9 cellular contexts compared by ENCODE assay signal in the genomic region with DNA sequence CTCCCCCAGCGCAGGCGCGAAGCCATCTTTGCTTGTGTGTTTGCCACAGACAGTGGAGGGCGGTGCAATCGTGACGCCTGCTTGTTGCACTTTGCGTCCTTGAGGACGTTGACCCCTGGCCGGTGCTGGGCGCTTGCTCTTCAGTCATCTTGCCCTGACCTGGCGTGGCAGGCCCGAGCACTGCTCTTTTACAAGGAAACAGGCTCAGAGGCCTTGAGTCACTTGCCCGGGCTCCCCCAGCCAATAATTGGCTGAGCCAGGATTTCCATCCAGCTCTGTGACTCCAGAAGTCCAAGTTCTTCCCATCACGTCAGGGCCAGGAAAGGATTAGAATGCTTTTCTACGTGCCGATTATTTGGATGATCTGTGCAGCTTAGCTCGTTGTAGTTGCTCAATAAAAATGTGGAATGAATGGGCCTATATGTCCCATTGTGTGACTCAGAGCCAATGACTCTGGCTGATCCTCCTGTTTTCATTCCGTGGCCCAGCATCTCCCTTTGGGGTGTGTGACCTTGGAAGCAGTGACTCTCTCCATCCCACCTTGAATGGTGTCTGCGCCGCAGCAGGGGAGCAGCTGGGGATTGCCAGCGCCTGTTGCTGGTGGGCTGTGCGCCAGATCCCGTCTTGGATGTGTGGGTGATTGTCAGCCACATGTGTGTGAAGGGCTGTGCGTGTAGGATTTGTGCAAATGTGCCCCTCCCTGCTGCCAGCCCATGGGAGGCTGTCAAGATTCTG.
A peak's percentile ranks its signal among the peaks of the same experiment; 100 is the strongest.
DNase-seq lines count a peak whose midpoint lies in the region; ATAC-seq and TF ChIP-seq lines count a peak whose summit lies in the region.
"Had no signal": no experiment of that assay in that cellular context is flagged by ENCODE, and none has a peak within 500 bp of the region (broad histone marks: within the 10 kb centered on the region; RNA-seq: fewer than 3 reads in every experiment).

No MANE protein-coding gene starts in this region.

- no peaks in the 10 kb centered on the region for H3K27me3 ChIP-seq in MM.1S (replicated peaks; ENCODE audit: insufficient read depth, low read length)

- H4K20me1 ChIP-seq in MM.1S (ENCODE audit: insufficient read depth, low read length), result no peaks in the 10 kb centered on the region

- H3F3A ChIP-seq in MM.1S (ENCODE audit: insufficient read depth, low read length), result 0 out of 2 replicates have a peak, but pooled peaks cover 5% of the 10 kb centered on the region

- peak; percentile 5; the same call in 1 of the 2 replicates for TF ChIP-seq CTCF in AG10803 (conservative IDR thresholded peaks at IDR 0.05; ENCODE audit: low read length)
- no peak for TF ChIP-seq CTCF in MM.1S (IDR thresholded peaks at IDR 0.05; ENCODE audit: low read length)

- peak overlapping the region; percentile 12; the same call in 1 of the 2 replicates for H3K4me3 ChIP-seq in AG10803 (ENCODE audit: low read length)
- H3K4me3 ChIP-seq in MM.1S (ENCODE audit: low read length), result no peak overlapping the region

- H3K4me2 ChIP-seq in MM.1S (ENCODE audit: low read depth, low read length), result no peak overlapping the region

- H2AFZ ChIP-seq in MM.1S (ENCODE audit: low read length), result no peak overlapping the region
- H2AFZ ChIP-seq: parathyroid adenoma had no signal

- peaks cover 84% of the 10 kb centered on the region for H3K79me2 ChIP-seq in MM.1S (ENCODE audit: low read length)

- H3K27ac ChIP-seq in MM.1S (ENCODE audit: low read length), result no peak overlapping the region
- H3K27ac ChIP-seq: parathyroid adenoma had no signal

- H3K9me2 ChIP-seq in MM.1S (replicated peaks; ENCODE audit: insufficient read depth, low read length), result no peaks in the 10 kb centered on the region

- no peaks in the 10 kb centered on the region for H3K36me3 ChIP-seq in MM.1S (replicated peaks; ENCODE audit: insufficient read depth, low read length)

- ATAC-seq in esophagus mucosa, result peak; percentile 83
- ATAC-seq in GM18867 (IDR thresholded peaks at IDR 0.05; ENCODE audit: unreplicated experiment), result no peak

- H3K9me3 ChIP-seq in MM.1S (replicated peaks; ENCODE audit: insufficient read depth, low read length), result no peaks in the 10 kb centered on the region

- no peak overlapping the region for H3K9ac ChIP-seq in MM.1S (ENCODE audit: low read length)
- H3K9ac ChIP-seq: parathyroid adenoma had no signal

- no peaks in the 10 kb centered on the region for H3K4me1 ChIP-seq in MM.1S (ENCODE audit: low read length)

- DNase-seq in AG10803 (ENCODE audit: low read depth) (peak; percentile 99), NCI-H1694 (lab: John Stamatoyannopoulos, UW) (peak; percentile 81), non-pigmented ciliary epithelial cell (ENCODE audit: low read depth) (peak; percentile 85), foreskin melanocyte (no peak), retina (no peak), MM.1S (no peak)

Comparison
In these comparisons a context has a peak if more than half of its experiments do, and no peak if none do; other contexts are left out.
1. DNase-seq: peak in AG10803 (single experiment), NCI-H1694 (single experiment) and non-pigmented ciliary epithelial cell (single experiment); none in foreskin melanocyte (single experiment), retina (single experiment) and MM.1S (single experiment).